ENCODE assay signal across 2 cellular contexts in the genomic region with DNA sequence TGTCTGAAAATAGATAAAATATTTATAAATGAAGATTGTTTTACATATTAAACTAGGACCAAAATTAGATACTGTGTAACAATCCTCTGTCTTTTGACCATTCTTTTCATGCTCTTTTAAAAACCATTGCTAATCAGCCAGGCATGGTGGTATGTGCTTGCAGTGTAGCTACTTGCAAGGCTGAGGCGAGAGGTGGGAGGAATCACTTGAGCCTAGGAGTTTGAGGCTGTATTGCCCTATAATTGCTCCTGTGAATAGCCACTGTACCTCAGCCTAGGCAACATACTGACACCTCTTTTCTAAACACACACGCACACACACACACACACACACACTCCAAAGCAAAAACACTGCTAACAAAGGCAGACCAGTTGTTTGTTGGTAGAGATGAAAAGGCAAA.
TF ChIP-seq lines count a peak whose summit lies in the region.

No MANE protein-coding gene starts in this region.

TF ChIP-seq in GM23338, 12 proteins besides CTCF, POLR2A, EP300 and RAD21:
- TF ChIP-seq POLR2AphosphoS5 (IDR thresholded peaks at IDR 0.05; ENCODE audit: low read depth) (no peak), CREB1 (CRISPR knock-in tag; IDR thresholded peaks at IDR 0.05; ENCODE audit: low read depth) (no peak)
- TF ChIP-seq, protein P1, sequence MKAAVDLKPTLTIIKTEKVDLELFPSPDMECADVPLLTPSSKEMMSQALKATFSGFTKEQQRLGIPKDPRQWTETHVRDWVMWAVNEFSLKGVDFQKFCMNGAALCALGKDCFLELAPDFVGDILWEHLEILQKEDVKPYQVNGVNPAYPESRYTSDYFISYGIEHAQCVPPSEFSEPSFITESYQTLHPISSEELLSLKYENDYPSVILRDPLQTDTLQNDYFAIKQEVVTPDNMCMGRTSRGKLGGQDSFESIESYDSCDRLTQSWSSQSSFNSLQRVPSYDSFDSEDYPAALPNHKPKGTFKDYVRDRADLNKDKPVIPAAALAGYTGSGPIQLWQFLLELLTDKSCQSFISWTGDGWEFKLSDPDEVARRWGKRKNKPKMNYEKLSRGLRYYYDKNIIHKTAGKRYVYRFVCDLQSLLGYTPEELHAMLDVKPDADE (IDR thresholded peaks at IDR 0.05): no peak
- TF ChIP-seq, protein P2, sequence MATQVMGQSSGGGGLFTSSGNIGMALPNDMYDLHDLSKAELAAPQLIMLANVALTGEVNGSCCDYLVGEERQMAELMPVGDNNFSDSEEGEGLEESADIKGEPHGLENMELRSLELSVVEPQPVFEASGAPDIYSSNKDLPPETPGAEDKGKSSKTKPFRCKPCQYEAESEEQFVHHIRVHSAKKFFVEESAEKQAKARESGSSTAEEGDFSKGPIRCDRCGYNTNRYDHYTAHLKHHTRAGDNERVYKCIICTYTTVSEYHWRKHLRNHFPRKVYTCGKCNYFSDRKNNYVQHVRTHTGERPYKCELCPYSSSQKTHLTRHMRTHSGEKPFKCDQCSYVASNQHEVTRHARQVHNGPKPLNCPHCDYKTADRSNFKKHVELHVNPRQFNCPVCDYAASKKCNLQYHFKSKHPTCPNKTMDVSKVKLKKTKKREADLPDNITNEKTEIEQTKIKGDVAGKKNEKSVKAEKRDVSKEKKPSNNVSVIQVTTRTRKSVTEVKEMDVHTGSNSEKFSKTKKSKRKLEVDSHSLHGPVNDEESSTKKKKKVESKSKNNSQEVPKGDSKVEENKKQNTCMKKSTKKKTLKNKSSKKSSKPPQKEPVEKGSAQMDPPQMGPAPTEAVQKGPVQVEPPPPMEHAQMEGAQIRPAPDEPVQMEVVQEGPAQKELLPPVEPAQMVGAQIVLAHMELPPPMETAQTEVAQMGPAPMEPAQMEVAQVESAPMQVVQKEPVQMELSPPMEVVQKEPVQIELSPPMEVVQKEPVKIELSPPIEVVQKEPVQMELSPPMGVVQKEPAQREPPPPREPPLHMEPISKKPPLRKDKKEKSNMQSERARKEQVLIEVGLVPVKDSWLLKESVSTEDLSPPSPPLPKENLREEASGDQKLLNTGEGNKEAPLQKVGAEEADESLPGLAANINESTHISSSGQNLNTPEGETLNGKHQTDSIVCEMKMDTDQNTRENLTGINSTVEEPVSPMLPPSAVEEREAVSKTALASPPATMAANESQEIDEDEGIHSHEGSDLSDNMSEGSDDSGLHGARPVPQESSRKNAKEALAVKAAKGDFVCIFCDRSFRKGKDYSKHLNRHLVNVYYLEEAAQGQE (IDR thresholded peaks at IDR 0.05; ENCODE audit: unreplicated experiment): no peak
- TF ChIP-seq, protein P3, sequence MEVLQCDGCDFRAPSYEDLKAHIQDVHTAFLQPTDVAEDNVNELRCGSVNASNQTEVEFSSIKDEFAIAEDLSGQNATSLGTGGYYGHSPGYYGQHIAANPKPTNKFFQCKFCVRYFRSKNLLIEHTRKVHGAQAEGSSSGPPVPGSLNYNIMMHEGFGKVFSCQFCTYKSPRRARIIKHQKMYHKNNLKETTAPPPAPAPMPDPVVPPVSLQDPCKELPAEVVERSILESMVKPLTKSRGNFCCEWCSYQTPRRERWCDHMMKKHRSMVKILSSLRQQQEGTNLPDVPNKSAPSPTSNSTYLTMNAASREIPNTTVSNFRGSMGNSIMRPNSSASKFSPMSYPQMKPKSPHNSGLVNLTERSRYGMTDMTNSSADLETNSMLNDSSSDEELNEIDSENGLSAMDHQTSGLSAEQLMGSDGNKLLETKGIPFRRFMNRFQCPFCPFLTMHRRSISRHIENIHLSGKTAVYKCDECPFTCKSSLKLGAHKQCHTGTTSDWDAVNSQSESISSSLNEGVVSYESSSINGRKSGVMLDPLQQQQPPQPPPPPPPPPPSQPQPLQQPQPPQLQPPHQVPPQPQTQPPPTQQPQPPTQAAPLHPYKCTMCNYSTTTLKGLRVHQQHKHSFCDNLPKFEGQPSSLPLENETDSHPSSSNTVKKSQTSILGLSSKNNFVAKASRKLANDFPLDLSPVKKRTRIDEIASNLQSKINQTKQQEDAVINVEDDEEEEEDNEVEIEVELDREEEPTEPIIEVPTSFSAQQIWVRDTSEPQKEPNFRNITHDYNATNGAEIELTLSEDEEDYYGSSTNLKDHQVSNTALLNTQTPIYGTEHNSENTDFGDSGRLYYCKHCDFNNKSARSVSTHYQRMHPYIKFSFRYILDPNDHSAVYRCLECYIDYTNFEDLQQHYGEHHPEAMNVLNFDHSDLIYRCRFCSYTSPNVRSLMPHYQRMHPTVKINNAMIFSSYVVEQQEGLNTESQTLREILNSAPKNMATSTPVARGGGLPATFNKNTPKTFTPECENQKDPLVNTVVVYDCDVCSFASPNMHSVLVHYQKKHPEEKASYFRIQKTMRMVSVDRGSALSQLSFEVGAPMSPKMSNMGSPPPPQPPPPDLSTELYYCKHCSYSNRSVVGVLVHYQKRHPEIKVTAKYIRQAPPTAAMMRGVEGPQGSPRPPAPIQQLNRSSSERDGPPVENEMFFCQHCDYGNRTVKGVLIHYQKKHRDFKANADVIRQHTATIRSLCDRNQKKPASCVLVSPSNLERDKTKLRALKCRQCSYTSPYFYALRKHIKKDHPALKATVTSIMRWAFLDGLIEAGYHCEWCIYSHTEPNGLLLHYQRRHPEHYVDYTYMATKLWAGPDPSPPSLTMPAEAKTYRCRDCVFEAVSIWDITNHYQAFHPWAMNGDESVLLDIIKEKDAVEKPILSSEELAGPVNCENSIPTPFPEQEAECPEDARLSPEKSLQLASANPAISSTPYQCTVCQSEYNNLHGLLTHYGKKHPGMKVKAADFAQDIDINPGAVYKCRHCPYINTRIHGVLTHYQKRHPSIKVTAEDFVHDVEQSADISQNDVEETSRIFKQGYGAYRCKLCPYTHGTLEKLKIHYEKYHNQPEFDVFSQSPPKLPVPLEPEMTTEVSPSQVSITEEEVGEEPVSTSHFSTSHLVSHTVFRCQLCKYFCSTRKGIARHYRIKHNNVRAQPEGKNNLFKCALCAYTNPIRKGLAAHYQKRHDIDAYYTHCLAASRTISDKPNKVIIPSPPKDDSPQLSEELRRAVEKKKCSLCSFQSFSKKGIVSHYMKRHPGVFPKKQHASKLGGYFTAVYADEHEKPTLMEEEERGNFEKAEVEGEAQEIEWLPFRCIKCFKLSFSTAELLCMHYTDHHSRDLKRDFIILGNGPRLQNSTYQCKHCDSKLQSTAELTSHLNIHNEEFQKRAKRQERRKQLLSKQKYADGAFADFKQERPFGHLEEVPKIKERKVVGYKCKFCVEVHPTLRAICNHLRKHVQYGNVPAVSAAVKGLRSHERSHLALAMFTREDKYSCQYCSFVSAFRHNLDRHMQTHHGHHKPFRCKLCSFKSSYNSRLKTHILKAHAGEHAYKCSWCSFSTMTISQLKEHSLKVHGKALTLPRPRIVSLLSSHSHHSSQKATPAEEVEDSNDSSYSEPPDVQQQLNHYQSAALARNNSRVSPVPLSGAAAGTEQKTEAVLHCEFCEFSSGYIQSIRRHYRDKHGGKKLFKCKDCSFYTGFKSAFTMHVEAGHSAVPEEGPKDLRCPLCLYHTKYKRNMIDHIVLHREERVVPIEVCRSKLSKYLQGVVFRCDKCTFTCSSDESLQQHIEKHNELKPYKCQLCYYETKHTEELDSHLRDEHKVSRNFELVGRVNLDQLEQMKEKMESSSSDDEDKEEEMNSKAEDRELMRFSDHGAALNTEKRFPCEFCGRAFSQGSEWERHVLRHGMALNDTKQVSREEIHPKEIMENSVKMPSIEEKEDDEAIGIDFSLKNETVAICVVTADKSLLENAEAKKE (CRISPR knock-in tag; IDR thresholded peaks at IDR 0.05): no peak

TF ChIP-seq in H1, 55 proteins besides CTCF, POLR2A, EP300 and RAD21:
- no peak for TF ChIP-seq NANOG (IDR thresholded peaks at IDR 0.05; ENCODE audit: insufficient read depth, low read depth, low read length, poor library complexity, severe bottlenecking)
- TF ChIP-seq, protein P4, sequence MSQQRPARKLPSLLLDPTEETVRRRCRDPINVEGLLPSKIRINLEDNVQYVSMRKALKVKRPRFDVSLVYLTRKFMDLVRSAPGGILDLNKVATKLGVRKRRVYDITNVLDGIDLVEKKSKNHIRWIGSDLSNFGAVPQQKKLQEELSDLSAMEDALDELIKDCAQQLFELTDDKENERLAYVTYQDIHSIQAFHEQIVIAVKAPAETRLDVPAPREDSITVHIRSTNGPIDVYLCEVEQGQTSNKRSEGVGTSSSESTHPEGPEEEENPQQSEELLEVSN (IDR thresholded peaks at IDR 0.05): no peak
- TF ChIP-seq TAF7 (optimal IDR thresholded peaks at IDR 0.05; ENCODE audit: borderline replicate concordance, low read depth, low read length): no peak
- TF ChIP-seq, protein P5, sequence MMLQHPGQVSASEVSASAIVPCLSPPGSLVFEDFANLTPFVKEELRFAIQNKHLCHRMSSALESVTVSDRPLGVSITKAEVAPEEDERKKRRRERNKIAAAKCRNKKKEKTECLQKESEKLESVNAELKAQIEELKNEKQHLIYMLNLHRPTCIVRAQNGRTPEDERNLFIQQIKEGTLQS (IDR thresholded peaks at IDR 0.05; ENCODE audit: insufficient read depth, low read depth, low read length): no peak
- TF ChIP-seq YY1 (IDR thresholded peaks at IDR 0.05; ENCODE audit: low read depth, low read length): no peak
- TF ChIP-seq HDAC6 (IDR thresholded peaks at IDR 0.05; ENCODE audit: low read depth, low read length): no peak
- no peak for TF ChIP-seq SP1 (IDR thresholded peaks at IDR 0.05; ENCODE audit: low read depth, low read length)
- TF ChIP-seq ASH2L (IDR thresholded peaks at IDR 0.05; ENCODE audit: low read length): no peak
- TF ChIP-seq RNF2 (IDR thresholded peaks at IDR 0.05; ENCODE audit: borderline replicate concordance, low read depth, low read length, missing control alignments, poor library complexity, severe bottlenecking): no peak
- no peak for TF ChIP-seq CBX5 (IDR thresholded peaks at IDR 0.05; ENCODE audit: low read depth, low read length)
- no peak for TF ChIP-seq SUZ12 (IDR thresholded peaks at IDR 0.05; ENCODE audit: low read length)
- no peak for TF ChIP-seq GTF2F1 (IDR thresholded peaks at IDR 0.05; ENCODE audit: borderline replicate concordance, low read depth, low read length)
- TF ChIP-seq ZNF274 (IDR thresholded peaks at IDR 0.05; ENCODE audit: borderline replicate concordance, extremely low read depth, low read length): no peak
